ENCODE assay signal across 2 cellular contexts in genomic region chr2:176507736-176508135, GRCh38.
A peak's percentile ranks its signal among the peaks of the same experiment; 100 is the strongest.
TF ChIP-seq lines count a peak whose summit lies in the region.

No MANE protein-coding gene starts in this region.

TF ChIP-seq in HEK293, 187 proteins besides CTCF, POLR2A, EP300 and RAD21 (continued from another document):
- TF ChIP-seq AEBP2 (tag by site-specific recombination; IDR thresholded peaks at IDR 0.05; ENCODE audit: borderline replicate concordance) = no peak
- TF ChIP-seq FEZF1 (tag by site-specific recombination; IDR thresholded peaks at IDR 0.05) = peak; percentile 42; the same call in 1 of the 2 replicates
- TF ChIP-seq ZIC2 (tag by site-specific recombination; IDR thresholded peaks at IDR 0.05) = 0 out of 2 replicates have a peak, but pooled peaks have one; percentile 15

TF ChIP-seq in HepG2, 621 proteins besides CTCF, POLR2A, EP300 and RAD21 (continued from another document):
- no peak for TF ChIP-seq CEBPG (CRISPR knock-in tag; IDR thresholded peaks at IDR 0.05)
- TF ChIP-seq MYNN (CRISPR knock-in tag; IDR thresholded peaks at IDR 0.05; ENCODE audit: low read depth) = no peak
- TF ChIP-seq AHR (CRISPR knock-in tag; IDR thresholded peaks at IDR 0.05) = no peak
- no peak for TF ChIP-seq CEBPB (IDR thresholded peaks at IDR 0.05; ENCODE audit: borderline replicate concordance, low read depth, low read length)
- no peak for TF ChIP-seq TBL1XR1 (IDR thresholded peaks at IDR 0.05; ENCODE audit: borderline replicate concordance, low read length, partially characterized antibody)
- TF ChIP-seq ZHX1 (CRISPR knock-in tag; IDR thresholded peaks at IDR 0.05; ENCODE audit: low read depth) = no peak
- no peak for TF ChIP-seq CHCHD3 (CRISPR knock-in tag; IDR thresholded peaks at IDR 0.05)
- TF ChIP-seq ZFY (CRISPR knock-in tag; IDR thresholded peaks at IDR 0.05) = no peak
- TF ChIP-seq ZNF800 (CRISPR knock-in tag; IDR thresholded peaks at IDR 0.05) = no peak
- TF ChIP-seq FOXK2 (IDR thresholded peaks at IDR 0.05) = no peak
- TF ChIP-seq ONECUT2 (CRISPR knock-in tag; IDR thresholded peaks at IDR 0.05) = no peak
- TF ChIP-seq NR1H2 (CRISPR knock-in tag; IDR thresholded peaks at IDR 0.05; ENCODE audit: borderline replicate concordance, low read depth) = no peak
- no peak for TF ChIP-seq TMF1 (CRISPR knock-in tag; IDR thresholded peaks at IDR 0.05; ENCODE audit: low read depth)
- no peak for TF ChIP-seq RFX5 (IDR thresholded peaks at IDR 0.05; ENCODE audit: low read depth, low read length)
- no peak for TF ChIP-seq ZC3H4 (CRISPR knock-in tag; IDR thresholded peaks at IDR 0.05; ENCODE audit: borderline replicate concordance)
TF ChIP-seq in HepG2: peak in this region for 0.
